ENCODE assay signal across 16 cellular contexts in genomic region chr2:15160602-15161001, GRCh38.
DNase-seq lines count a peak whose midpoint lies in the region; TF ChIP-seq lines count a peak whose summit lies in the region.
"Had no signal": no experiment of that assay in that cellular context is flagged by ENCODE, and none has a peak within 500 bp of the region (broad histone marks: within the 10 kb centered on the region; RNA-seq: fewer than 3 reads in every experiment).

No MANE protein-coding gene starts in this region.

- no peak overlapping the region for H3K4me3 Mint-ChIP-seq in neural crest cell
- H3K4me3 Mint-ChIP-seq: CD8-positive, alpha-beta memory T cell; IgD-negative memory B cell had no signal

- H3K27me3 ChIP-seq in AG04450 (ENCODE audit: control insufficient read depth, insufficient read depth, low read length) (no peaks in the 10 kb centered on the region), trophoblast cell (ENCODE audit: insufficient read depth, low read length) (no peaks in the 10 kb centered on the region)
- H3K27me3 ChIP-seq: BLaER1 had no signal

- H3K4me3 ChIP-seq in AG04450 (ENCODE audit: low read depth, low read length) (no peak overlapping the region), epithelial cell of esophagus (ENCODE audit: low read length) (no peak overlapping the region), fibroblast of villous mesenchyme (ENCODE audit: low read depth, low read length) (no peak overlapping the region), trophoblast cell (ENCODE audit: low read depth, low read length) (no peak overlapping the region)
- H3K4me3 ChIP-seq: BLaER1, GM23248 had no signal

- no peak overlapping the region for H3K4ac ChIP-seq in trophoblast cell (ENCODE audit: low read depth, low read length)

- TF ChIP-seq CTCF in AG04450 (IDR thresholded peaks at IDR 0.05; ENCODE audit: low read depth, low read length) (no peak), epithelial cell of esophagus (IDR thresholded peaks at IDR 0.05; ENCODE audit: insufficient read depth, low read depth, low read length, missing control alignments) (no peak), fibroblast of villous mesenchyme (IDR thresholded peaks at IDR 0.05; ENCODE audit: insufficient read depth, low read depth, low read length) (no peak), neural crest cell (conservative IDR thresholded peaks at IDR 0.05) (no peak)

- H2BK120ac ChIP-seq in trophoblast cell (ENCODE audit: insufficient read depth, low read length, poor library complexity), result no peak overlapping the region

- no peaks in the 10 kb centered on the region for H3K36me3 ChIP-seq in trophoblast cell (ENCODE audit: control insufficient read depth in 1 of 2, insufficient read depth in 2 of 2, low read length in 2 of 2)
- H3K36me3 ChIP-seq: BLaER1 had no signal

- H3K14ac ChIP-seq in trophoblast cell (ENCODE audit: low read length), result no peak overlapping the region

- no peaks in the 10 kb centered on the region for H3K36me3 Mint-ChIP-seq in neural crest cell (ENCODE audit: low read depth)

- peaks cover 7 to 11% of the 10 kb centered on the region in 2 experiments for H3K4me1 ChIP-seq in trophoblast cell (ENCODE audit: control insufficient read depth in 1 of 2, insufficient read depth in 2 of 2, low read length in 2 of 2)
- H3K4me1 ChIP-seq: BLaER1, Caco-2 had no signal

- whole genome bisulfite sequencing in trophoblast cell (ENCODE audit: extremely low coverage, insufficient coverage, insufficient read length), result no CpG with 5 or more reads among the region's 1 CpG

- H3K4me2 ChIP-seq in trophoblast cell (ENCODE audit: low read length), result no peak overlapping the region
- H3K4me2 ChIP-seq: BLaER1 had no signal

- no peaks in the 10 kb centered on the region for H3K79me2 ChIP-seq in trophoblast cell (ENCODE audit: control insufficient read depth, insufficient read depth, low read length, poor library complexity)

- no peak overlapping the region for H2AFZ ChIP-seq in trophoblast cell (ENCODE audit: insufficient read depth, low read length, poor library complexity)
- H2AFZ ChIP-seq: GM23248 had no signal

- H4K12ac ChIP-seq in trophoblast cell (ENCODE audit: low read depth, low read length), result no peak overlapping the region

- H3K4me1 Mint-ChIP-seq in neural crest cell, result peaks cover 46% of the 10 kb centered on the region
- H3K4me1 Mint-ChIP-seq: CD8-positive, alpha-beta memory T cell; IgD-negative memory B cell had no signal

- H2BK12ac ChIP-seq in trophoblast cell (ENCODE audit: low read length), result no peak overlapping the region

- no peak overlapping the region for H3K18ac ChIP-seq in trophoblast cell (ENCODE audit: low read length)

- no peak overlapping the region for H4K8ac ChIP-seq in trophoblast cell (ENCODE audit: low read depth, low read length)

- H3K9me3 Mint-ChIP-seq in neural crest cell, result no peaks in the 10 kb centered on the region
- H3K9me3 Mint-ChIP-seq: CD8-positive, alpha-beta memory T cell; IgD-negative memory B cell had no signal

- H3K27ac ChIP-seq in AG04450 (ENCODE audit: low read depth, low read length) (no peak overlapping the region), trophoblast cell (ENCODE audit: low read depth, low read length) (no peak overlapping the region)
- H3K27ac ChIP-seq: 22Rv1, BLaER1, GM23248 had no signal

- H4K91ac ChIP-seq in trophoblast cell (ENCODE audit: low read depth, low read length), result no peak overlapping the region

- no peaks in the 10 kb centered on the region for H3K79me1 ChIP-seq in trophoblast cell (ENCODE audit: low read length)

- no peak overlapping the region for H3K23ac ChIP-seq in trophoblast cell (ENCODE audit: low read length)

- peak overlapping the region; percentile 78 for H3K27ac Mint-ChIP-seq in neural crest cell (ENCODE audit: unreplicated experiment)

- no peak overlapping the region for H2AK5ac ChIP-seq in trophoblast cell (ENCODE audit: low read length)

- DNase-seq in AG04450 (ENCODE audit: low read depth, low spot score) (peak; percentile 27), epithelial cell of esophagus (ENCODE audit: low read depth) (peak; percentile 14), fibroblast of villous mesenchyme (ENCODE audit: low read depth) (peak; percentile 45), neural crest cell (ENCODE audit: low read depth, low spot score) (no peak), trophoblast cell (no peak), NCI-H146 (lab: John Stamatoyannopoulos, UW) (no peak), NCI-H1930 (lab: John Stamatoyannopoulos, UW) (no peak), cerebellar cortex (ENCODE audit: low spot score) (no peak)
- DNase-seq: AML-193; Caco-2; CD8-positive, alpha-beta memory T cell; DMS 273 treated with DMSO at 0.1 percent for 48 hours; GM23248 had no signal

- H2BK5ac ChIP-seq in trophoblast cell (ENCODE audit: low read depth, low read length, poor library complexity), result no peak overlapping the region

- POLR2A ChIA-PET in AG04450 (lab: Yijun Ruan, JAX), result interaction anchor here (0.6 kb wide), 1 partner anchor 9 kb away, joined by 3 read pairs; no protein-coding TSS in a partner anchor

- H3K27me3 Mint-ChIP-seq in neural crest cell (ENCODE audit: low read depth), result no peaks in the 10 kb centered on the region
- H3K27me3 Mint-ChIP-seq: CD8-positive, alpha-beta memory T cell; IgD-negative memory B cell had no signal

- no peak overlapping the region for H3K9ac ChIP-seq in trophoblast cell (ENCODE audit: low read length)
- H3K9ac ChIP-seq: BLaER1, GM23248 had no signal

- H3K9me3 ChIP-seq in AG04450 (ENCODE audit: control insufficient read depth, insufficient read depth, low read length) (no peaks in the 10 kb centered on the region), trophoblast cell (ENCODE audit: insufficient read depth, low read depth, low read length) (no peaks in the 10 kb centered on the region)
- H3K9me3 ChIP-seq: BLaER1, Caco-2 had no signal

- CTCF ChIA-PET in AG04450 (lab: Charles Lee), result interaction anchor here (0.7 to 1.7 kb wide), 9 partner anchors 10 to 600 kb away, joined by 3 to 7 read pairs (median 3); no protein-coding TSS in a partner anchor

Comparison
In these comparisons a context has a peak if more than half of its experiments do, and no peak if none do; other contexts are left out.
1. DNase-seq: peak in AG04450 (single experiment), epithelial cell of esophagus (single experiment) and fibroblast of villous mesenchyme (single experiment); none in neural crest cell (single experiment), trophoblast cell (0 of 2), NCI-H146 (single experiment), NCI-H1930 (0 of 2) and cerebellar cortex (single experiment).